26 cellular contexts compared by ENCODE assay signal in the genomic region with DNA sequence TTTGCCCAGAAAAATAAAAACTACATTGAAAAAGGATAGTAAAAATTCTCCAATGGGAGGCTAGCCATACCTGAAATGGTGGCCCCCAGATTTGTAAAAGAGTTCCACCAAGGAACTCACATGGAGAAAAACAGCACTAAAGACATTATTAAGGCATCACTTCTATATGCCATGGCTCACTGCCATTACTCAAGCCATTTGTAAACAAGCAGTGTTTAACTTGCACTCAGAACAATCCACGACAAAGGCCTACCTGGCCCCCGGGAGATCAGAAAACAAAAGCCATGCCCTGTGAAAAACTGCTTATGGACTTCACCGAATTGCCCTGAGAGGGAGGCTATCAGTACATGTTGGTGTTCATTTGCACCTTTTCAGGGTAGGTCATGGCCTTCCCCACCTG. TPM values are rescaled to one million over a fixed set of nuclear protein-coding genes. Genes with fewer than 3 reads are reported as not detected.
A peak's percentile ranks its signal among the peaks of the same experiment; 100 is the strongest.
DNase-seq lines count a peak whose midpoint lies in the region; ATAC-seq, FAIRE-seq and TF ChIP-seq lines count a peak whose summit lies in the region.
"Had no signal": no experiment of that assay in that cellular context is flagged by ENCODE, and none has a peak within 500 bp of the region (broad histone marks: within the 10 kb centered on the region; RNA-seq: fewer than 3 reads in every experiment).

No MANE protein-coding gene starts in this region.

- no peak overlapping the region for H3K9ac ChIP-seq in colonic mucosa (ENCODE audit: low read depth in 2 of 2, low read length in 2 of 2)

- intact Hi-C loops in colonic mucosa (cut with DNase I) = no loop called here

- ATAC-seq in GM21576 (IDR thresholded peaks at IDR 0.05; ENCODE audit: unreplicated experiment) (no peak), GM18498 (IDR thresholded peaks at IDR 0.05; ENCODE audit: unreplicated experiment) (no peak)
- ATAC-seq: activated CD4-positive, CD25-positive, alpha-beta regulatory T cell treated with anti-CD3 and anti-CD28 coated beads, Interleukin-2, amount 50 U/mL, for 24 hours had no signal

- peak; percentile 75 for DNase-seq in DMS153 (lab: John Stamatoyannopoulos, UW)
- DNase-seq in LNCaP clone FGC (ENCODE audit: low read depth) = peak; percentile 59
- DNase-seq in NCI-H345 treated with DMSO at 0.1 percent for 48 hours (lab: John Stamatoyannopoulos, UW; ENCODE audit: unreplicated experiment) = peak; percentile 59
- no peak for DNase-seq in colonic mucosa
- DNase-seq in AML-193 (lab: John Stamatoyannopoulos, UW) = no peak
- no peak for DNase-seq in urothelium cell line (ENCODE audit: low spot score)
- DNase-seq: activated naive CD4-positive, alpha-beta T cell treated with Interleukin-2 at 50 U/mL for 16 hours; activated T-cell treated with anti-CD3 and anti-CD28 coated beads, Interleukin-2, amount 50 U/mL, for 1 hour; amygdala; GDM1; kidney; NCI-H1436 treated with DMSO at 0.1 percent for 48 hours; RPMI8226; sigmoid colon; substantia nigra; T1000; uterus had no signal

- peak overlapping the region; percentile 63 for H3K27ac ChIP-seq in colonic mucosa
- H3K27ac ChIP-seq: sigmoid colon, uterus had no signal

- H3K4me3 ChIP-seq in LNCaP clone FGC (ENCODE audit: low read depth, low read length) (no peak overlapping the region), colonic mucosa (no peak overlapping the region)
- H3K4me3 ChIP-seq: sigmoid colon, uterus had no signal

- no peaks in the 10 kb centered on the region for H3K36me3 ChIP-seq in colonic mucosa
- H3K36me3 ChIP-seq: sigmoid colon, uterus had no signal

- no peaks in the 10 kb centered on the region for H3K9me3 ChIP-seq in colonic mucosa
- H3K9me3 ChIP-seq: sigmoid colon, uterus had no signal

- FAIRE-seq in urothelium cell line (lab: Jason Lieb, UNC) = no peak
- FAIRE-seq: D721Med, kidney had no signal

- H3K4me1 ChIP-seq in colonic mucosa = peaks cover 11% of the 10 kb centered on the region
- H3K4me1 ChIP-seq: sigmoid colon, uterus had no signal

- no peak for TF ChIP-seq CTCF in LNCaP clone FGC (IDR thresholded peaks at IDR 0.05; ENCODE audit: control insufficient read depth, extremely low read depth, insufficient read depth)
- TF ChIP-seq CTCF in colonic mucosa (IDR thresholded peaks at IDR 0.05) = no peak

- no peaks in the 10 kb centered on the region for H3K27me3 ChIP-seq in colonic mucosa
- H3K27me3 ChIP-seq: sigmoid colon, uterus had no signal

RNA-seq across cellular contexts. Expression of gene CCR8, which starts 19.6 kb away (rescaled TPM):
- total RNA-seq in colonic mucosa = under 1 TPM; 0.29 to 0.47 TPM
- total RNA-seq: fibroblast of lung, glomerular endothelial cell, lung microvascular endothelial cell, NCI-H460, posterior vena cava, sigmoid colon, uterus had no signal

RNA-seq across cellular contexts. Expression of gene SLC25A38, which starts 34.1 kb away (rescaled TPM):
- 10 to 100 TPM; 41.7 to 45.5 TPM for total RNA-seq in colonic mucosa

RNA-seq across cellular contexts. Expression of gene RPSA, which starts 57.4 kb away (rescaled TPM):
- total RNA-seq in colonic mucosa = 1,000 to 10,000 TPM in 1 of 2 donors, 100 to 1,000 TPM in 1; 896 to 1,381 TPM

Comparison
In these comparisons a context has a peak if more than half of its experiments do, and no peak if none do; other contexts are left out.
1. DNase-seq: peak in DMS153 (single experiment), LNCaP clone FGC (single experiment) and NCI-H345 treated with DMSO at 0.1 percent for 48 hours (single experiment); none in colonic mucosa (single experiment), AML-193 (0 of 2) and urothelium cell line (single experiment).